Comparison of ENCODE assay signal across 17 cellular contexts in the genomic region with DNA sequence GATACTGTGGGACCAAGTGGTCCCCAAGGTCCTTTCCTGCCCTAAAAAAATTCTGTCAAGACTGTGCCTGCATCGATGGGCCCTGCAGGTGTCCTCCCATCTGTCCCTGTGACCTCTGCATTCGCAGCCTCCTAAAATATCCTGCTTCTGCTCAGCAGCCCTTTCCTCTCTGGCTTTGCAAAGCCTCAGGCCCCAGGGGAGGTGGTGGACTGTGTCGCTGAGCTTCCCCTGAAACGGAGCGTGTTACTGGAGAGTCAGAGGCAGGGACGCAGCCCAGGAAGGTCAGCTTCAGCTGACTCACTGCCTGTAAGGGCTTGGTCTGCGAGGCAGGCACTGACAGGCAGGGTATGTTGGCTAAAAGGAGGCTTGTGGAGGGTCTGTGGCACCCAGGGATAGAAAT.
DNase-seq lines count a peak whose midpoint lies in the region; ATAC-seq, FAIRE-seq and TF ChIP-seq lines count a peak whose summit lies in the region.
"Had no signal": no experiment of that assay in that cellular context is flagged by ENCODE, and none has a peak within 500 bp of the region (broad histone marks: within the 10 kb centered on the region; RNA-seq: fewer than 3 reads in every experiment).

No MANE protein-coding gene starts in this region.

- H3K23ac ChIP-seq in neuronal stem cell (ENCODE audit: low read depth, low read length, poor library complexity): no peak overlapping the region

- DNase-seq in GM10248 (ENCODE audit: extremely low spot score) (peak; percentile 41), HPDE6-E6E7 (ENCODE audit: extremely low spot score) (peak; percentile 87), mammary epithelial cell (peak; percentile 54), neuronal stem cell (ENCODE audit: low spot score) (no peak), HAP-1 (ENCODE audit: low spot score in 2 of 2) (no peak), kidney (no peak)
- DNase-seq: activated CD4-positive, alpha-beta T cell treated with anti-CD3 and anti-CD28 coated beads for 36 hours; CD4-positive, alpha-beta T cell; effector CD4-positive, alpha-beta T cell; MM.1S; NCI-H446; PC-3; T-helper 1 cell had no signal

- H3K4me3 ChIP-seq in mammary epithelial cell (replicated peaks in 1 of 3; ENCODE audit: insufficient read depth in 1 of 3, low read depth in 2 of 3, low read length in 3 of 3) (no peak overlapping the region), neuronal stem cell (ENCODE audit: low read length in 2 of 2) (no peak overlapping the region), HAP-1 (no peak overlapping the region), kidney (ENCODE audit: low read length in 2 of 2) (no peak overlapping the region)

- no peaks in the 10 kb centered on the region for H3K79me1 ChIP-seq in neuronal stem cell (ENCODE audit: low read depth, low read length)

- BruUV-seq in mammary epithelial cell (replicated peaks; lab: Mats Ljungman, UMichigan): no TSS peak

- no peak overlapping the region for H4K91ac ChIP-seq in neuronal stem cell (ENCODE audit: low read depth, low read length, poor library complexity)

- H3K14ac ChIP-seq in neuronal stem cell (ENCODE audit: low read length): no peak overlapping the region

- peak overlapping the region; percentile 21 for H2AK5ac ChIP-seq in neuronal stem cell (ENCODE audit: low read depth, low read length)

- H3K4me2 ChIP-seq in mammary epithelial cell (ENCODE audit: insufficient read depth, low read depth, low read length) (no peak overlapping the region), neuronal stem cell (ENCODE audit: insufficient read depth, low read length, poor library complexity, severe bottlenecking) (no peak overlapping the region)

- TF ChIP-seq CTCF in GM10248 (IDR thresholded peaks at IDR 0.05; ENCODE audit: control extremely low read depth, extremely low read depth, low read depth, missing control alignments): no peak
- TF ChIP-seq CTCF in mammary epithelial cell (conservative IDR thresholded peaks at IDR 0.05 in 1 of 2, IDR thresholded peaks at IDR 0.05 in 1 of 2; ENCODE audit: extremely low read depth in 1 of 2, insufficient read depth in 1 of 2, low read depth in 1 of 2, low read length in 2 of 2): no peak
- TF ChIP-seq CTCF in kidney (IDR thresholded peaks at IDR 0.05; ENCODE audit: borderline replicate concordance, extremely low read depth, insufficient read depth): no peak

- no peak overlapping the region for H2BK5ac ChIP-seq in neuronal stem cell (ENCODE audit: low read length)

- CTCF ChIA-PET in GM10248 (lab: Yijun Ruan, JAX) (interaction anchor here (0.9 to 3.3 kb wide), 5 partner anchors 10 to 520 kb away, joined by 3 to 10 read pairs (median 3); no protein-coding TSS in a partner anchor), mammary epithelial cell (lab: Charles Lee; ENCODE audit: low non-redundant PET) (no interaction called here)

- peaks cover 9% of the 10 kb centered on the region for H3K27me3 ChIP-seq in mammary epithelial cell (ENCODE audit: insufficient read depth, low read length)
- peaks cover 0 to 55% (median 3%) of the 10 kb centered on the region in 3 experiments for H3K27me3 ChIP-seq in neuronal stem cell (ENCODE audit: control insufficient read depth in 3 of 3, insufficient read depth in 3 of 3, low read depth in 1 of 3, low read length in 3 of 3)
- H3K27me3 ChIP-seq in HAP-1 (ENCODE audit: low read depth): peaks cover 32% of the 10 kb centered on the region

- no peaks in the 10 kb centered on the region for H3K9me3 ChIP-seq in mammary epithelial cell (replicated peaks; ENCODE audit: insufficient read depth, low read length)
- H3K9me3 ChIP-seq in neuronal stem cell (replicated peaks in 1 of 2; ENCODE audit: control insufficient read depth in 2 of 2, insufficient read depth in 1 of 2, low read depth in 1 of 2, low read length in 2 of 2): no peaks in the 10 kb centered on the region
- H3K9me3 ChIP-seq in HAP-1: no peaks in the 10 kb centered on the region
- no peaks in the 10 kb centered on the region for H3K9me3 ChIP-seq in kidney (ENCODE audit: control insufficient read depth in 1 of 2, low read length in 2 of 2)

- no peak overlapping the region for H4K8ac ChIP-seq in neuronal stem cell (ENCODE audit: low read depth, low read length)

- 65% methylated on average over 7 of the region's 7 CpGs for WGBS in mammary epithelial cell (ENCODE audit: low coverage, missing lambda C conversion rate)
- no CpG with 5 or more reads among the region's 7 CpGs for WGBS in neuronal stem cell (ENCODE audit: extremely low coverage in 2 of 2, insufficient read length in 2 of 2, insufficient replicate concordance in 1 of 2), 2 donors

- H2BK12ac ChIP-seq in neuronal stem cell (ENCODE audit: low read length): no peak overlapping the region

- no peak overlapping the region for H3K4ac ChIP-seq in neuronal stem cell (ENCODE audit: low read length)

- POLR2A ChIA-PET in GM10248 (lab: Yijun Ruan, JAX): no interaction called here

- peaks cover 23% of the 10 kb centered on the region for H3K4me1 ChIP-seq in mammary epithelial cell (ENCODE audit: insufficient read depth, low read length)
- peaks cover 0 to 9% of the 10 kb centered on the region in 2 donors for H3K4me1 ChIP-seq in neuronal stem cell (ENCODE audit: control insufficient read depth in 2 of 2, insufficient read depth in 1 of 2, low read depth in 1 of 2, low read length in 2 of 2)
- no peaks in the 10 kb centered on the region for H3K4me1 ChIP-seq in HAP-1
- H3K4me1 ChIP-seq in kidney (ENCODE audit: control insufficient read depth in 1 of 2, insufficient read depth in 1 of 2, low read depth in 1 of 2, low read length in 2 of 2): peaks cover 0 to 3% of the 10 kb centered on the region in 2 donors

- H4K20me1 ChIP-seq in mammary epithelial cell (ENCODE audit: insufficient read depth, low read length): no peaks in the 10 kb centered on the region

- FAIRE-seq in kidney (lab: Jason Lieb, UNC): no peak

- H3K18ac ChIP-seq in neuronal stem cell (ENCODE audit: low read length): peak overlapping the region; percentile 42

- no peak overlapping the region for H2BK120ac ChIP-seq in neuronal stem cell (ENCODE audit: low read depth, low read length)

- dilution Hi-C loops in mammary epithelial cell (cut with HindIII; ENCODE audit: low sequenced_read_pairs): no loop called here

- H3K36me3 ChIP-seq in mammary epithelial cell (ENCODE audit: insufficient read depth, low read length) (no peaks in the 10 kb centered on the region), neuronal stem cell (replicated peaks in 1 of 2; ENCODE audit: control insufficient read depth in 2 of 2, insufficient read depth in 2 of 2, low read length in 2 of 2) (no peaks in the 10 kb centered on the region), HAP-1 (replicated peaks) (no peaks in the 10 kb centered on the region), kidney (ENCODE audit: control insufficient read depth in 1 of 2, insufficient read depth in 2 of 2, low read length in 2 of 2) (no peaks in the 10 kb centered on the region)

- intact Hi-C loops in mammary epithelial cell (cut with micrococcal nuclease): no loop called here
- intact Hi-C loops in kidney (cut with DNase I): no loop called here

- H2AFZ ChIP-seq in mammary epithelial cell (ENCODE audit: low read depth, low read length): no peak overlapping the region
- H2AFZ ChIP-seq in neuronal stem cell (ENCODE audit: low read length): no peak overlapping the region

- H3K9ac ChIP-seq in mammary epithelial cell (ENCODE audit: insufficient read depth, low read length) (no peak overlapping the region), neuronal stem cell (ENCODE audit: low read depth, low read length, poor library complexity) (peak overlapping the region; percentile 65), kidney (ENCODE audit: low read length in 2 of 2) (no peak overlapping the region)

- no peaks in the 10 kb centered on the region for H3K79me2 ChIP-seq in mammary epithelial cell (ENCODE audit: insufficient read depth, low read length)

- H2BK15ac ChIP-seq in neuronal stem cell (ENCODE audit: low read length): no peak overlapping the region

- no peak for ATAC-seq in GM19455 (IDR thresholded peaks at IDR 0.05; ENCODE audit: unreplicated experiment)
- ATAC-seq: activated CD4-positive, alpha-beta T cell treated with anti-CD3 and anti-CD28 coated beads for 36 hours; left lobe of liver; natural killer cell treated with Interleukin-12 subunit alpha and Interleukin-12 subunit beta and Interleukin-15 and Interleukin-18, amount 100 ng/mL, for 72 hours; PC-3; sciatic nerve had no signal

- in situ Hi-C loops in mammary epithelial cell (cut with MboI; ENCODE audit: low sequenced_read_pairs in 2 of 2) (loop anchor here in 1 of 2 donors (10.0 kb wide), 1 partner anchor 305 kb away; no protein-coding TSS in a partner anchor), HAP-1 (cut with MboI; ENCODE audit: low sequenced_read_pairs) (no loop called here)

- H3K27ac ChIP-seq in mammary epithelial cell (ENCODE audit: insufficient read depth, low read depth, low read length) (no peak overlapping the region), neuronal stem cell (replicated peaks; ENCODE audit: low read length) (no peak overlapping the region), kidney (ENCODE audit: low read depth in 2 of 2, low read length in 2 of 2) (no peak overlapping the region)

Comparison
In these comparisons a context has a peak if more than half of its experiments do, and no peak if none do; other contexts are left out.
1. DNase-seq: peak in GM10248 (single experiment), HPDE6-E6E7 (single experiment) and mammary epithelial cell (single experiment); none in neuronal stem cell (single experiment), HAP-1 (0 of 2) and kidney (single experiment).